In genomic region chr21:39385299-39386145, GRCh38 we compare ENCODE assay signal across 8 cellular contexts. TPM values are rescaled to one million over a fixed set of nuclear protein-coding genes. Genes with fewer than 3 reads are reported as not detected.
DNase-seq lines count a peak whose midpoint lies in the region; ATAC-seq and TF ChIP-seq lines count a peak whose summit lies in the region.

No MANE protein-coding gene starts in this region.

- no peaks in the 10 kb centered on the region for H3K27me3 ChIP-seq in BE2C
- no peaks in the 10 kb centered on the region for H3K27me3 ChIP-seq in ascending aorta
- H3K27me3 ChIP-seq in iPS-15b (ENCODE audit: control insufficient read depth, insufficient read depth, low read length) = no peaks in the 10 kb centered on the region

- H3K4me1 ChIP-seq in BE2C (no peaks in the 10 kb centered on the region), ascending aorta (peaks cover 4 to 36% of the 10 kb centered on the region in 2 donors), iPS-15b (ENCODE audit: control insufficient read depth, insufficient read depth, low read length) (peaks cover 5% of the 10 kb centered on the region)

- H3K36me3 ChIP-seq in BE2C (no peaks in the 10 kb centered on the region), ascending aorta (no peaks in the 10 kb centered on the region), iPS-15b (ENCODE audit: control insufficient read depth, insufficient read depth, low read length) (no peaks in the 10 kb centered on the region)

- TF ChIP-seq CTCF in BE2C (IDR thresholded peaks at IDR 0.05; ENCODE audit: low read depth, low read length) (no peak), ascending aorta (IDR thresholded peaks at IDR 0.05) (no peak)

- no peaks in the 10 kb centered on the region for H3K9me3 ChIP-seq in BE2C
- H3K9me3 ChIP-seq in ascending aorta = no peaks in the 10 kb centered on the region
- no peaks in the 10 kb centered on the region for H3K9me3 ChIP-seq in iPS-15b (ENCODE audit: control insufficient read depth, insufficient read depth, low read length)

- H3K27ac ChIP-seq in ascending aorta (peak overlapping the region; percentile 36 to 42), skin epidermis (peak overlapping the region in 14 of 21 experiments; percentile 17 to 65 (median 47))

- intact Hi-C loops in ascending aorta (cut with DNase I) = loop anchor here (10.0 kb wide), 1 partner anchor 201 kb away; the partner anchor contains the start of gene PSMG1

- DNase-seq in BE2C (peak; percentile 90), T-helper 1 cell (peak; percentile 14 to 69 (median 40)), ascending aorta (ENCODE audit: low spot score in 2 of 2) (peak; percentile 29 to 79), NCI-H2171 (lab: John Stamatoyannopoulos, UW) (no peak)

- ATAC-seq in HG03159 (IDR thresholded peaks at IDR 0.05; ENCODE audit: unreplicated experiment) (peak; percentile 35), HG02571 (IDR thresholded peaks at IDR 0.05; ENCODE audit: unreplicated experiment) (no peak)

- peak overlapping the region; percentile 55 for H3K4me3 ChIP-seq in BE2C (ENCODE audit: low read depth, low read length)
- peak overlapping the region; percentile 46 to 56 for H3K4me3 ChIP-seq in ascending aorta
- peak overlapping the region; percentile 22 for H3K4me3 ChIP-seq in iPS-15b (ENCODE audit: low read depth, low read length)
- H3K4me3 ChIP-seq in skin epidermis = peak overlapping the region; percentile 12 to 41 (median 21)

- H3K9ac ChIP-seq in iPS-15b (ENCODE audit: low read depth, low read length) = no peak overlapping the region

RNA-seq across cellular contexts. Expression of gene HMGN1, which starts 36.6 kb away (rescaled TPM):
- 281 TPM for polyA plus RNA-seq in BE2C (2012; ENCODE audit: insufficient read depth, insufficient read length, low read depth)
- total RNA-seq in ascending aorta = 22.7 TPM
